Comparison of ENCODE assay signal across 29 cellular contexts in the genomic region with DNA sequence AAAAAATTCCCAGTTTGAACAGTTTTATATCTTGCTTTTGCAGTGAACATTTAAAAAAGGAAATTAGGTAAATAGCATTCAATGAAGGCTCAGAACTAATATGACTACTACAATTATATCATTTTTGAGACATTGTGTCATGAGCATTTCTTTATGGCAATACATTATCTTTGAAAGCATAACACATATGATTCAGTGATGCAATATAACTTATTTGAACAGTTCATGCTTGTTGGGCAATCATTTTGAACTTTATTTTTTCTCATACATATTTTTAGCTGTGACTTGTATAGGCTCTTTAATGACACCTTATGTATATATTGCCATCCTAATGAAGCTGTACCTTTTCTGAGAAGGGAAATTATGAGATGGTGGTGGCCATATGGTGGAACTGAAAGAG.
"Had no signal": no experiment of that assay in that cellular context is flagged by ENCODE, and none has a peak within 500 bp of the region (broad histone marks: within the 10 kb centered on the region; RNA-seq: fewer than 3 reads in every experiment).

No MANE protein-coding gene starts in this region.

- H3K27ac Mint-ChIP-seq: memory B cell; naive B cell; natural killer cell treated with Interleukin-12 subunit alpha and Interleukin-12 subunit beta and Interleukin-15 and Interleukin-18, amount 100 ng/mL, for 72 hours had no signal

- ATAC-seq: esophagus mucosa; foreskin keratinocyte; left lobe of liver; mucosa of descending colon; natural killer cell treated with Interleukin-12 subunit alpha and Interleukin-12 subunit beta and Interleukin-15 and Interleukin-18, amount 100 ng/mL, for 72 hours; pancreas; right lobe of liver had no signal

- H3K4me3 ChIP-seq: dorsolateral prefrontal cortex, lung, mucosa of descending colon, pancreas, right lobe of liver, smooth muscle cell, stomach, thyroid gland, vagina had no signal

- H3K27me3 ChIP-seq: foreskin keratinocyte, neutrophil, pancreas, right lobe of liver, stomach, thyroid gland, vagina had no signal

- H3K4me2 ChIP-seq: smooth muscle cell had no signal

- H3K36me3 Mint-ChIP-seq: memory B cell; naive B cell; natural killer cell treated with Interleukin-12 subunit alpha and Interleukin-12 subunit beta and Interleukin-15 and Interleukin-18, amount 100 ng/mL, for 72 hours had no signal

- H3K27ac ChIP-seq: dorsolateral prefrontal cortex, epithelial cell of prostate, foreskin keratinocyte, neutrophil, pancreas, right lobe of liver, stomach, thyroid gland, vagina had no signal

- H3K27me3 Mint-ChIP-seq: memory B cell, naive B cell had no signal

- DNase-seq: dorsolateral prefrontal cortex; effector CD4-positive, alpha-beta T cell; head of caudate nucleus; kidney; mucosa of descending colon; naive B cell; pancreas; retina; right lobe of liver; stimulated activated CD4-positive, alpha-beta T cell treated with anti-CD3 and anti-CD28 coated beads, Interleukin-12 subunit alpha, Interleukin-12 subunit beta, amount 100 ng/mL, for 4 hours; stimulated activated CD4-positive, alpha-beta T cell treated with anti-CD3 and anti-CD28 coated beads, Interleukin-1b, Interleukin-23, amount 100 ng/mL, for 48 hours; stimulated activated CD4-positive, alpha-beta T cell treated with anti-CD3 and anti-CD28 coated beads, Interleukin-4, amount 100 ng/mL, for 1 hour; stimulated activated CD8-positive, alpha-beta memory T cell treated with anti-CD3 and anti-CD28 coated beads, Interleukin-4, amount 100 ng/mL, for 48 hours; stimulated activated naive CD4-positive, alpha-beta T cell treated with Interleukin-2 at 50 U/mL for 16 hours; stomach; thyroid gland; trophoblast cell had no signal

- H3K9me3 Mint-ChIP-seq: natural killer cell treated with Interleukin-12 subunit alpha and Interleukin-12 subunit beta and Interleukin-15 and Interleukin-18, amount 100 ng/mL, for 72 hours had no signal

- H3K4me1 Mint-ChIP-seq: memory B cell, naive B cell, neural crest cell had no signal

- H3K9me3 ChIP-seq: mucosa of descending colon, neutrophil, pancreas, right lobe of liver, stomach, thyroid gland, vagina had no signal

- H3K4me1 ChIP-seq: foreskin keratinocyte, pancreas, right lobe of liver, stomach, thyroid gland, vagina had no signal

- FAIRE-seq: colon, kidney, pancreas had no signal

- H3K4me3 Mint-ChIP-seq: memory B cell; naive B cell; natural killer cell treated with Interleukin-12 subunit alpha and Interleukin-12 subunit beta and Interleukin-15 and Interleukin-18, amount 100 ng/mL, for 72 hours; neural crest cell had no signal

- H3K36me3 ChIP-seq: neutrophil, pancreas, right lobe of liver, stomach, thyroid gland, vagina had no signal
